In the genomic region with DNA sequence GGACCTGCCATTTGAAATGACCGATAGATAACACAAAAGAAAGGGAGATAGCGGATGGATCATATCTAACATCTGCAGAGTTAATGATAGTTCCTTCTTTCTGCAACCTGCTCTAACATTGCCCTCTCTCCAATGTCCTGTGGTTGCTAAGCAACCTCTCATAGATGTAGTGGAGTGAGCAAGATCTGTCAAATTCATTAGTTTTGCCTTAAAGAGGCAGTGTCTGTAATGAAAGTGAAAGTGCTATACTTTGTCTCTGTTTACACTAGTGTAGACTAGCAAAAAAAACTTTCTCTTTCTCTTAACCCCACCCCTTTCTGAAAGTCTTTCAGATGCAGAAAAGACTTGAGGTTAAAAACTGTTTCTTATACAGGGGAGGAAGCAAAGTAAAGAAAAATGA, we compare ENCODE assay signal across 8 cellular contexts.
DNase-seq lines count a peak whose midpoint lies in the region; ATAC-seq lines count a peak whose summit lies in the region.

No MANE protein-coding gene starts in this region.

- H3K4me3 ChIP-seq in esophagus (ENCODE audit: low read depth in 1 of 2, low read length in 2 of 2), result peak overlapping the region; percentile 37 to 38

- DNase-seq in NCI-H774 (lab: John Stamatoyannopoulos, UW) (peak; percentile 13), retina (peak; percentile 33), SHP77 (lab: John Stamatoyannopoulos, UW) (no peak), ecto neural progenitor cell (ENCODE audit: low spot score) (no peak), HUDEP-2 (lab: John Stamatoyannopoulos, UW; ENCODE audit: unreplicated experiment in 76 of 76) (no peak)

- H3K9me3 ChIP-seq in esophagus (ENCODE audit: control insufficient read depth in 2 of 2, insufficient read depth in 1 of 2, low read depth in 1 of 2, low read length in 1 of 2), result no peaks in the 10 kb centered on the region

- 35 to 42% methylated on average over 2 of the region's 2 CpGs for WGBS in esophagus, 2 donors

- no peak overlapping the region for H3K27ac ChIP-seq in esophagus (ENCODE audit: low read depth in 2 of 2, low read length in 1 of 2)

- peak; percentile 97 for ATAC-seq in GM18858 (IDR thresholded peaks at IDR 0.05; ENCODE audit: unreplicated experiment)
- peak; percentile 79 for ATAC-seq in HG02571 (IDR thresholded peaks at IDR 0.05; ENCODE audit: unreplicated experiment)

- H3K36me3 ChIP-seq in esophagus (ENCODE audit: control insufficient read depth in 2 of 2, insufficient read depth in 2 of 2, low read length in 1 of 2), result no peaks in the 10 kb centered on the region

- no peaks in the 10 kb centered on the region for H3K27me3 ChIP-seq in esophagus (ENCODE audit: control insufficient read depth in 1 of 2, insufficient read depth in 2 of 2, low read length in 2 of 2)

- no peaks in the 10 kb centered on the region for H3K4me1 ChIP-seq in esophagus (ENCODE audit: control insufficient read depth in 2 of 2, insufficient read depth in 2 of 2, low read length in 1 of 2)

Comparison
In these comparisons a context has a peak if more than half of its experiments do, and no peak if none do; other contexts are left out.
1. DNase-seq: peak in NCI-H774 (single experiment) and retina (single experiment); none in SHP77 (0 of 2), ecto neural progenitor cell (single experiment) and HUDEP-2 (0 of 76).